In genomic region chr6:34243901-34244884, GRCh38 we compare ENCODE assay signal across 8 cellular contexts. TPM values are rescaled to one million over a fixed set of nuclear protein-coding genes. Genes with fewer than 3 reads are reported as not detected.
DNase-seq lines count a peak whose midpoint lies in the region; ATAC-seq, FAIRE-seq and TF ChIP-seq lines count a peak whose summit lies in the region.

No MANE protein-coding gene starts in this region.

- H2BK20ac ChIP-seq in H1 (ENCODE audit: low read length), result no peak overlapping the region

- H2BK120ac ChIP-seq in H1 (replicated peaks; ENCODE audit: low read depth, low read length), result no peak overlapping the region

- no peak overlapping the region for H3K4me3 Mint-ChIP-seq in type B pancreatic cell

- peaks cover 57 to 63% of the 10 kb centered on the region in 2 experiments for H4K20me1 ChIP-seq in H1 (replicated peaks in 1 of 2; ENCODE audit: control insufficient read depth in 1 of 2, insufficient read depth in 2 of 2, low read length in 2 of 2)

- H3K4me3 ChIP-seq in H1 (ENCODE audit: extremely low read depth in 1 of 4, insufficient read depth in 2 of 4, low read depth in 3 of 4, low read length in 4 of 4) (no peak overlapping the region), mucosa of stomach (ENCODE audit: low read length) (no peak overlapping the region)

- H3K27me3 ChIP-seq in H1 (replicated peaks in 1 of 4; ENCODE audit: control insufficient read depth in 3 of 4, extremely low read depth in 1 of 4, insufficient read depth in 3 of 4, low read length in 3 of 4), result no peaks in the 10 kb centered on the region
- H3K27me3 ChIP-seq in mucosa of stomach (ENCODE audit: control insufficient read depth, insufficient read depth, low read length), result no peaks in the 10 kb centered on the region

- POLR2A ChIA-PET in H1 (lab: Charles Lee; ENCODE audit: partially characterized antibody), result interaction anchor here (0.7 to 11.0 kb wide), 20 partner anchors 7 to 181 kb away, joined by 3 to 212 read pairs (median 5); partner anchors contain the start of gene HMGA1

- DNase-seq in COLO668 (lab: John Stamatoyannopoulos, UW; ENCODE audit: unreplicated experiment) (peak; percentile 35), HTR-8/SVneo (ENCODE audit: insufficient read length, low spot score) (peak; percentile 90), H1 (ENCODE audit: low read depth in 1 of 2, low spot score in 2 of 2) (no peak), type B pancreatic cell (ENCODE audit: extremely low spot score, unreplicated experiment) (no peak), T-helper 9 cell (no peak)
- DNase-seq in activated CD4-positive, alpha-beta T cell treated with anti-CD3 and anti-CD28 coated beads for 4 hours, result peak; percentile 68 to 74

- no peak overlapping the region for H3K18ac ChIP-seq in H1 (ENCODE audit: extremely low read depth, low read length)

- H2BK15ac ChIP-seq in H1 (ENCODE audit: low read length), result no peak overlapping the region

- no peak overlapping the region; the same call in 1 of the 2 replicates for H4K8ac ChIP-seq in H1 (ENCODE audit: extremely low read depth, insufficient read depth, low read length)

- H3K4me1 Mint-ChIP-seq in type B pancreatic cell (ENCODE audit: unreplicated experiment), result peaks cover 18% of the 10 kb centered on the region

- H3K27ac Mint-ChIP-seq in type B pancreatic cell, result peak overlapping the region; percentile 70

- H2AK5ac ChIP-seq in H1 (ENCODE audit: low read depth, low read length), result no peak overlapping the region

- no peak overlapping the region for H4K91ac ChIP-seq in H1 (replicated peaks; ENCODE audit: insufficient read length, low read length)

- no peak overlapping the region for H3K9ac ChIP-seq in H1 (replicated peaks in 1 of 4; ENCODE audit: extremely low read depth in 1 of 4, low read depth in 3 of 4, low read length in 3 of 4)
- peak overlapping the region; percentile 42 for H3K9ac ChIP-seq in mucosa of stomach (ENCODE audit: low read length)

- peaks cover 12% of the 10 kb centered on the region for H3K79me1 ChIP-seq in H1 (ENCODE audit: low read depth, low read length)

- ATAC-seq in GM18519 (IDR thresholded peaks at IDR 0.05; ENCODE audit: low FRiP score, unreplicated experiment), result no peak

- no peaks in the 10 kb centered on the region for H3K9me3 ChIP-seq in H1 (ENCODE audit: insufficient read depth in 2 of 2, low read depth in 1 of 2, low read length in 1 of 2)
- H3K9me3 ChIP-seq in mucosa of stomach (ENCODE audit: control insufficient read depth, low read length), result no peaks in the 10 kb centered on the region

- peak overlapping the region; percentile 11; the same call in 1 of the 2 replicates for H3K27ac ChIP-seq in H1 (ENCODE audit: low read depth, low read length)

- no peak overlapping the region for H3K56ac ChIP-seq in H1 (replicated peaks; ENCODE audit: insufficient read length, low read depth, low read length)

- H3K14ac ChIP-seq in H1 (ENCODE audit: insufficient read length), result no peak overlapping the region

- H3K4ac ChIP-seq in H1 (replicated peaks; ENCODE audit: insufficient read length, low read depth, low read length), result no peak overlapping the region

- TF ChIP-seq EP300 in H1 (IDR thresholded peaks at IDR 0.05; ENCODE audit: borderline replicate concordance in 1 of 2, low read depth in 2 of 2, low read length in 2 of 2), result no peak

- H3K23me2 ChIP-seq in H1 (ENCODE audit: low read depth, low read length), result peaks cover 6% of the 10 kb centered on the region

- FAIRE-seq in HTR-8/SVneo (lab: Jason Lieb, UNC), result no peak
- FAIRE-seq in H1 (lab: Jason Lieb, UNC), result no peak

- H2BK5ac ChIP-seq in H1 (ENCODE audit: low read depth, low read length), result no peak overlapping the region

- H3K36me3 ChIP-seq in H1 (ENCODE audit: control insufficient read depth in 2 of 4, insufficient read depth in 4 of 4, low read length in 3 of 4), result peaks cover 39 to 59% (median 53%) of the 10 kb centered on the region in 4 experiments
- H3K36me3 ChIP-seq in mucosa of stomach (ENCODE audit: control insufficient read depth, insufficient read depth, low read length), result no peaks in the 10 kb centered on the region

- 90% methylated on average over 13 of the region's 19 CpGs; no CpG with 5 or more reads in 1 of the 2 experiments for WGBS in H1 (ENCODE audit: extremely low coverage in 1 of 2, insufficient coverage in 1 of 2, insufficient read length in 1 of 2, insufficient replicate concordance in 2 of 2, low coverage in 1 of 2, low lambda C conversion rate in 2 of 2, missing lambda C conversion rate in 1 of 2), 2 experiments

- CTCF ChIA-PET in H1 (lab: Charles Lee; ENCODE audit: partially characterized antibody), result interaction anchor here (0.7 to 2.4 kb wide), 14 partner anchors 11 to 170 kb away, joined by 3 to 23 read pairs (median 4); no protein-coding TSS in a partner anchor

- no peak overlapping the region for H4K5ac ChIP-seq in H1 (ENCODE audit: insufficient read length, low read depth, low read length)

- H3K36me3 Mint-ChIP-seq in type B pancreatic cell, result peaks cover 8% of the 10 kb centered on the region

- no peak overlapping the region for H2BK12ac ChIP-seq in H1 (ENCODE audit: low read depth, low read length)

- H3K4me1 ChIP-seq in H1 (replicated peaks in 1 of 4; ENCODE audit: control insufficient read depth in 3 of 4, insufficient read depth in 4 of 4, low read length in 3 of 4), result peaks cover 10 to 43% (median 28%) of the 10 kb centered on the region in 4 experiments
- H3K4me1 ChIP-seq in mucosa of stomach (ENCODE audit: control insufficient read depth, insufficient read depth, low read length), result peaks cover 32% of the 10 kb centered on the region

- no peaks in the 10 kb centered on the region for H3K27me3 Mint-ChIP-seq in type B pancreatic cell

- H3K4me2 ChIP-seq in H1 (ENCODE audit: insufficient read depth in 1 of 2, low read depth in 2 of 2, low read length in 2 of 2), result no peak overlapping the region; a peak in 1 of 4 replicates

- H3K9me3 Mint-ChIP-seq in type B pancreatic cell, result no peaks in the 10 kb centered on the region

- no peak overlapping the region for H3K23ac ChIP-seq in H1 (ENCODE audit: insufficient read length)

- TF ChIP-seq CTCF in H1 (IDR thresholded peaks at IDR 0.05; ENCODE audit: control extremely low read depth in 1 of 3, insufficient read depth in 1 of 3, low read depth in 1 of 3, low read length in 3 of 3) (peak in 2 of 3 experiments; percentile 27 to 59; a peak in 2 of 4 replicates), type B pancreatic cell (conservative IDR thresholded peaks at IDR 0.05) (peak; percentile 56)

- peak in 1 of 2 experiments; percentile 42; a peak in 2 of 3 replicates for TF ChIP-seq POLR2A in H1 (IDR thresholded peaks at IDR 0.05; ENCODE audit: control extremely low read depth in 1 of 2, low read depth in 2 of 2, low read length in 2 of 2)

- H3K79me2 ChIP-seq in H1 (ENCODE audit: control insufficient read depth in 1 of 2, insufficient read depth in 2 of 2, low read length in 2 of 2), result peaks cover 21 to 31% of the 10 kb centered on the region in 2 experiments

- no peak overlapping the region for H2AFZ ChIP-seq in H1 (ENCODE audit: low read length)

- TF ChIP-seq RAD21 in H1 (IDR thresholded peaks at IDR 0.05 in 1 of 2, conservative IDR thresholded peaks at IDR 0.05 in 1 of 2; ENCODE audit: low read depth in 2 of 2, low read length in 2 of 2), result peak; percentile 16 to 36; a peak in 1 of 4 replicates

TF ChIP-seq in H1, 55 proteins besides CTCF, POLR2A, EP300 and RAD21:
- TF ChIP-seq SAP30 (IDR thresholded peaks at IDR 0.05; ENCODE audit: insufficient read depth, insufficient replicate concordance, low read length) (no peak), SP4 (IDR thresholded peaks at IDR 0.05; ENCODE audit: low read length) (no peak), POLR2AphosphoS5 (IDR thresholded peaks at IDR 0.05; ENCODE audit: low read depth, low read length) (peak; percentile 76), BACH1 (IDR thresholded peaks at IDR 0.05; ENCODE audit: low read length) (peak; percentile 88), GTF2F1 (IDR thresholded peaks at IDR 0.05; ENCODE audit: borderline replicate concordance, low read depth, low read length) (no peak), MAX (IDR thresholded peaks at IDR 0.05) (no peak), USF2 (IDR thresholded peaks at IDR 0.05; ENCODE audit: low read length) (no peak), MAFK (IDR thresholded peaks at IDR 0.05; ENCODE audit: low read depth, low read length) (peak; percentile 51; the same call in 1 of the 2 replicates)

RNA-seq across cellular contexts. Expression of gene SMIM29, which starts 4.6 kb away (rescaled TPM):
- total RNA-seq in H1 (2021; fragmentation: NEBNext Ultra II Directional; extraction: Animal tissue kit (Norgen Biotek cat#: 25700)), result 7.0 and 7.5 TPM in 2 replicates
- polyA plus RNA-seq in H1 (2011; rRNA removed), result 22.4 and 34.7 TPM in 2 replicates
- 15.6 TPM for polyA plus RNA-seq in H1 (2011; cell fraction: cytosol; rRNA removed)
- 15.2 TPM for polyA plus RNA-seq in H1 (2011; cell fraction: nucleus; rRNA removed)
- polyA plus RNA-seq in H1 (2012, experiment 1 of 2), result 6.4 to 10.4 TPM (median 8.7 TPM) in 4 replicates
- 8.8 TPM for polyA plus RNA-seq in H1 (2012, experiment 2 of 2)
- polyA plus RNA-seq in H1 (2013, experiment 1 of 2), result 6.6 TPM
- polyA plus RNA-seq in H1 (2013, experiment 2 of 2), result 6.5 TPM
- polyA minus RNA-seq in H1 (2011; rRNA and poly(A)+ RNA removed), result 3.6 and 6.5 TPM in 2 replicates
- polyA minus RNA-seq in H1 (2011; cell fraction: cytosol; rRNA and poly(A)+ RNA removed), result 6.1 TPM
- polyA minus RNA-seq in H1 (2011; cell fraction: nucleus; rRNA and poly(A)+ RNA removed), result 11.5 TPM
- total RNA-seq in type B pancreatic cell (ENCODE audit: low replicate concordance), result 16.0 and 20.8 TPM in 2 replicates

RNA-seq across cellular contexts. Expression of gene HMGA1, which starts 7.5 kb away (rescaled TPM):
- total RNA-seq in H1 (2021; fragmentation: NEBNext Ultra II Directional; extraction: Animal tissue kit (Norgen Biotek cat#: 25700)), result 2,636 and 2,728 TPM in 2 replicates
- polyA plus RNA-seq in H1 (2011; rRNA removed), result 1,557 and 2,732 TPM in 2 replicates
- polyA plus RNA-seq in H1 (2011; cell fraction: cytosol; rRNA removed), result 964 TPM
- 1,246 TPM for polyA plus RNA-seq in H1 (2011; cell fraction: nucleus; rRNA removed)
- 1,617 to 2,329 TPM (median 2,130 TPM) in 4 replicates for polyA plus RNA-seq in H1 (2012, experiment 1 of 2)
- polyA plus RNA-seq in H1 (2012, experiment 2 of 2), result 2,251 TPM
- 2,575 TPM for polyA plus RNA-seq in H1 (2013, experiment 1 of 2)
- polyA plus RNA-seq in H1 (2013, experiment 2 of 2), result 2,634 TPM
- 338 and 485 TPM in 2 replicates for polyA minus RNA-seq in H1 (2011; rRNA and poly(A)+ RNA removed)
- polyA minus RNA-seq in H1 (2011; cell fraction: cytosol; rRNA and poly(A)+ RNA removed), result 832 TPM
- polyA minus RNA-seq in H1 (2011; cell fraction: nucleus; rRNA and poly(A)+ RNA removed), result 540 TPM
- 244 and 355 TPM in 2 replicates for total RNA-seq in type B pancreatic cell (ENCODE audit: low replicate concordance)

Comparison
In these comparisons a context has a peak if more than half of its experiments do, and no peak if none do; other contexts are left out.
1. DNase-seq: peak in COLO668 (single experiment), HTR-8/SVneo (single experiment) and activated CD4-positive, alpha-beta T cell treated with anti-CD3 and anti-CD28 coated beads for 4 hours (2 of 2); none in H1 (0 of 2), type B pancreatic cell (single experiment) and T-helper 9 cell (single experiment).